Comparison of ENCODE assay signal across 9 cellular contexts in genomic region chr2:219386532-219387280, GRCh38. TPM values are rescaled to one million over a fixed set of nuclear protein-coding genes. Genes with fewer than 3 reads are reported as not detected.
DNase-seq lines count a peak whose midpoint lies in the region; ATAC-seq and TF ChIP-seq lines count a peak whose summit lies in the region.
"Had no signal": no experiment of that assay in that cellular context is flagged by ENCODE, and none has a peak within 500 bp of the region (broad histone marks: within the 10 kb centered on the region; RNA-seq: fewer than 3 reads in every experiment).

No MANE protein-coding gene starts in this region.

- peaks cover 6% of the 10 kb centered on the region for H3K4me1 ChIP-seq in ovary (ENCODE audit: insufficient read depth)

- H3K27ac Mint-ChIP-seq in Calu3 (ENCODE audit: unreplicated experiment) (peak overlapping the region; percentile 90), endothelial cell (ENCODE audit: unreplicated experiment) (peak overlapping the region; percentile 72)

- TF ChIP-seq POLR2A in ovary (IDR thresholded peaks at IDR 0.05): no peak

- intact Hi-C loops in Calu3 (cut with micrococcal nuclease; ENCODE audit: unreplicated experiment) (no loop called here), ovary (cut with DNase I) (loop anchor here in 2 of 4 donors (5.0 to 10.0 kb wide), 3 partner anchors 109 to 224 kb away; partner anchors contain the start of genes NHEJ1 (in 2 of the 2) and DNAJB2 (in 1 of the 2)), posterior cingulate gyrus (cut with DNase I) (loop anchor here (5.0 to 10.0 kb wide), 3 partner anchors 109 to 156 kb away; partner anchors contain the start of genes CHPF, DNAJB2 and TMEM198)

- H3K36me3 ChIP-seq in ovary: no peaks in the 10 kb centered on the region

- CTCF ChIA-PET in Calu3 (lab: Charles Lee): interaction anchor here (0.9 to 2.0 kb wide), 2 partner anchors 12 to 16 kb away, joined by 3 to 5 read pairs; no protein-coding TSS in a partner anchor

- no peaks in the 10 kb centered on the region for H3K27me3 ChIP-seq in ovary

- no peaks in the 10 kb centered on the region for H3K9me3 ChIP-seq in ovary

- H3K9me3 Mint-ChIP-seq in Calu3 (ENCODE audit: low read depth, unreplicated experiment): no peaks in the 10 kb centered on the region
- H3K9me3 Mint-ChIP-seq in endothelial cell (ENCODE audit: unreplicated experiment): no peaks in the 10 kb centered on the region

- peak overlapping the region; percentile 94 for H3K4me3 ChIP-seq in ovary

- H3K27ac ChIP-seq in ovary: peak overlapping the region; percentile 50 to 84

- no peak for ATAC-seq in HG03520 (IDR thresholded peaks at IDR 0.05; ENCODE audit: unreplicated experiment)
- no peak for ATAC-seq in GM21526 (IDR thresholded peaks at IDR 0.05; ENCODE audit: low FRiP score, unreplicated experiment)
- ATAC-seq in HG03159 (IDR thresholded peaks at IDR 0.05; ENCODE audit: unreplicated experiment): no peak

- H3K4me1 Mint-ChIP-seq in Calu3 (ENCODE audit: low read depth, unreplicated experiment) (no peaks in the 10 kb centered on the region), endothelial cell (ENCODE audit: unreplicated experiment) (peaks cover 17% of the 10 kb centered on the region)

- no peak for DNase-seq in Calu3
- peak; percentile 16 for DNase-seq in RKO (ENCODE audit: low spot score)
- DNase-seq in endothelial cell (ENCODE audit: low spot score): no peak
- peak in 1 of 5 donors; percentile 53 for DNase-seq in ovary
- no peak for DNase-seq in posterior cingulate gyrus

- no TSS peak for BruUV-seq in Calu3 (replicated peaks; lab: Mats Ljungman, UMichigan)

- WGBS in ovary, 3 donors: 31% methylated on average over 16 to 19 of the region's 19 CpGs

- H3K27me3 Mint-ChIP-seq in Calu3 (ENCODE audit: unreplicated experiment) (no peaks in the 10 kb centered on the region), endothelial cell (ENCODE audit: unreplicated experiment) (peaks cover 10% of the 10 kb centered on the region)

- TF ChIP-seq CTCF in Calu3 (IDR thresholded peaks at IDR 0.05; ENCODE audit: unreplicated experiment): no peak
- TF ChIP-seq CTCF in endothelial cell (IDR thresholded peaks at IDR 0.05; ENCODE audit: unreplicated experiment): no peak
- no peak for TF ChIP-seq CTCF in ovary (IDR thresholded peaks at IDR 0.05)

- H3K36me3 Mint-ChIP-seq in Calu3 (ENCODE audit: insufficient read depth, unreplicated experiment): peaks cover 51% of the 10 kb centered on the region
- H3K36me3 Mint-ChIP-seq in endothelial cell (ENCODE audit: low read depth, unreplicated experiment): peaks cover 23% of the 10 kb centered on the region

- peak overlapping the region; percentile 94 for H3K4me3 Mint-ChIP-seq in Calu3 (ENCODE audit: low read depth, unreplicated experiment)
- peak overlapping the region; percentile 96 for H3K4me3 Mint-ChIP-seq in endothelial cell (ENCODE audit: unreplicated experiment)

- no peak for TF ChIP-seq EP300 in ovary (IDR thresholded peaks at IDR 0.05)

RNA-seq across cellular contexts. Expression of gene DNPEP, which starts 1.0 kb away (rescaled TPM):
- 70.3 and 75.1 TPM in 2 replicates for total RNA-seq in Calu3 (2022)
- total RNA-seq in endothelial cell (ENCODE audit: unreplicated experiment): 49.6 TPM
- 10 to 100 TPM; 34.7 to 72.9 (median 66.4) TPM for total RNA-seq in ovary
- 10 to 100 TPM; 23.4 to 54.2 TPM for polyA plus RNA-seq in ovary

RNA-seq across cellular contexts. Expression of gene DES, which starts 31.5 kb away (rescaled TPM):
- total RNA-seq in Calu3 (2022) (not detected in 2 replicates), endothelial cell (ENCODE audit: unreplicated experiment) (0.10 TPM), ovary (1,000 to 10,000 TPM in 1 of 7 donors, 100 to 1,000 TPM in 4, 10 to 100 TPM in 2; 86.5 to 1,061 (median 184) TPM)
- 100 to 1,000 TPM; 149 to 642 TPM for polyA plus RNA-seq in ovary

RNA-seq across cellular contexts. Expression of gene SPEG, which starts 47.9 kb away (rescaled TPM):
- total RNA-seq in Calu3 (2022) (13.4 and 16.7 TPM in 2 replicates), endothelial cell (ENCODE audit: unreplicated experiment) (6.1 TPM), ovary (10 to 100 TPM; 13.9 to 79.7 (median 29.6) TPM)
- polyA plus RNA-seq in ovary: 10 to 100 TPM in 1 of 2 donors, 1 to 10 TPM in 1; 9.9 to 31.4 TPM

RNA-seq across cellular contexts. Expression of gene RESP18, which starts 54.2 kb away (rescaled TPM):
- total RNA-seq in Calu3 (2022) (not detected in 2 replicates), endothelial cell (ENCODE audit: unreplicated experiment) (not detected), ovary (not detected)
- not detected for polyA plus RNA-seq in ovary
- total RNA-seq: NCI-H460 had no signal

Comparison
In these comparisons a context has a peak if more than half of its experiments do, and no peak if none do; other contexts are left out.
1. RNA of gene DES, which starts 31.5 kb away (total RNA-seq): 86.5 to 1,061 TPM in ovary; 0.10 TPM in endothelial cell (single experiment) and not detected in Calu3; every median in the first group is over 10 times any median in the second.